In the genomic region with DNA sequence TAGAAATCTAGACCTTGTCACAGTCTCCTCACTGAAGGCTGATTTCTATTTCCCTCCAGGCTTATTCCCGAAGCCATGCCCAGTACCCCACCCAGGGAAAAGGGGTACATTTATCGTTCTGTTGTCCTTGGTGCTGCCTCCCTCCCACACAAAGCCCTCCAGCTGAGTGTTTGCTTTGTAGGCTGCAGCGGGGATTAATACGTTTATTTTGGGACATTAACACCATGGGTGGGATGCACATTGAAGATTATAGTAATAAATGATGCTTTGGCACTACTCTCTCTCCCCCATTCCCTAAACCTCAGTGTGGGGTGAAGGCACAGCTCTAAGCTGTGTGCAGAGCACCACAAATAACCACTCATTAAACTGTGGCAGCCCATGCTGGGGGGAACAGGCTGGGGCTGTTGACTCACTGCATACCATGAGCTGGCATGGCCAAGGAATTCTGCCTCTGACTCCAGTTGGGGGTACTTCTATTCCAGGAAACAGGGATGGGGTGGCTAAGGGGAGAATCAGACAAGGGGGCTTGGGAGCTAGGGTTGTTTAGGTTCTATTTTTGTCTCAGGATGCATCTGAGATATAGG, we compare ENCODE assay signal across 20 cellular contexts. TPM values are rescaled to one million over a fixed set of nuclear protein-coding genes. Genes with fewer than 3 reads are reported as not detected.
DNase-seq lines count a peak whose midpoint lies in the region; ATAC-seq and TF ChIP-seq lines count a peak whose summit lies in the region.
"Had no signal": no experiment of that assay in that cellular context is flagged by ENCODE, and none has a peak within 500 bp of the region (broad histone marks: within the 10 kb centered on the region; RNA-seq: fewer than 3 reads in every experiment).

No MANE protein-coding gene starts in this region.

- TF ChIP-seq CTCF in chondrocyte (IDR thresholded peaks at IDR 0.05): no peak
- TF ChIP-seq CTCF in BE2C (IDR thresholded peaks at IDR 0.05; ENCODE audit: low read depth, low read length): no peak

- H3K27ac Mint-ChIP-seq in chondrocyte (ENCODE audit: unreplicated experiment): peak overlapping the region; percentile 80
- H3K27ac Mint-ChIP-seq in activated naive CD8-positive, alpha-beta T cell treated with anti-CD3 and anti-CD28 coated beads, Interleukin-2, amount 50 U/mL, for 24 hours: no peak overlapping the region
- H3K27ac Mint-ChIP-seq: activated CD8-positive, alpha-beta T cell treated with anti-CD3 and anti-CD28 coated beads for 36 hours; activated T-cell treated with anti-CD3 and anti-CD28 coated beads, Interleukin-2, amount 50 U/mL, for 72 hours had no signal

- ATAC-seq in stimulated activated naive CD8-positive, alpha-beta T cell treated with anti-CD3 and anti-CD28 coated beads, Interleukin-15, Interleukin-2, amounts not matched to agents 100 U/mL and 50 U/mL, for 24 hours: no peak
- no peak for ATAC-seq in GM18517 (IDR thresholded peaks at IDR 0.05; ENCODE audit: unreplicated experiment)
- ATAC-seq in activated naive CD8-positive, alpha-beta T cell treated with anti-CD3 and anti-CD28 coated beads, Interleukin-2, amount 50 U/mL, for 24 hours: no peak
- ATAC-seq: activated CD8-positive, alpha-beta T cell treated with anti-CD3 and anti-CD28 coated beads for 36 hours; activated T-cell treated with anti-CD3 and anti-CD28 coated beads, Interleukin-2, amount 50 U/mL, for 72 hours; left colon had no signal

- peaks cover 10% of the 10 kb centered on the region for H3K27me3 ChIP-seq in BE2C
- H3K27me3 ChIP-seq: Peyer's patch had no signal

- H3K4me3 Mint-ChIP-seq in chondrocyte (ENCODE audit: unreplicated experiment): no peak overlapping the region
- no peak overlapping the region for H3K4me3 Mint-ChIP-seq in activated naive CD8-positive, alpha-beta T cell treated with anti-CD3 and anti-CD28 coated beads, Interleukin-2, amount 50 U/mL, for 24 hours
- H3K4me3 Mint-ChIP-seq: activated CD8-positive, alpha-beta T cell treated with anti-CD3 and anti-CD28 coated beads for 36 hours; activated T-cell treated with anti-CD3 and anti-CD28 coated beads, Interleukin-2, amount 50 U/mL, for 72 hours; central memory CD8-positive, alpha-beta T cell had no signal

- DNase-seq in Daoy (ENCODE audit: low read depth): peak; percentile 71
- DNase-seq in LHCN-M2 (ENCODE audit: low read depth): peak; percentile 28
- no peak for DNase-seq in chondrocyte (ENCODE audit: low spot score)
- DNase-seq in renal cortical epithelial cell (ENCODE audit: low read depth): peak; percentile 68
- no peak for DNase-seq in stimulated activated naive CD8-positive, alpha-beta T cell treated with anti-CD3 and anti-CD28 coated beads, Interleukin-15, Interleukin-2, amounts not matched to agents 100 U/mL and 50 U/mL, for 24 hours
- no peak for DNase-seq in activated naive CD8-positive, alpha-beta T cell treated with anti-CD3 and anti-CD28 coated beads, Interleukin-2, amount 50 U/mL, for 24 hours
- DNase-seq in BE2C: no peak
- DNase-seq: activated CD8-positive, alpha-beta T cell treated with anti-CD3 and anti-CD28 coated beads for 36 hours; activated T-cell treated with anti-CD3 and anti-CD28 coated beads, Interleukin-2, amount 50 U/mL, for 72 hours; effector memory CD4-positive, alpha-beta T cell; Kasumi-1; left colon; NCI-H1436; NCI-H526; Peyer's patch; tibial artery had no signal

- no peaks in the 10 kb centered on the region for H3K36me3 ChIP-seq in BE2C
- H3K36me3 ChIP-seq: Peyer's patch, tibial artery had no signal

- no peaks in the 10 kb centered on the region for H3K4me1 ChIP-seq in BE2C
- H3K4me1 ChIP-seq: parathyroid adenoma, tibial artery had no signal

- no peaks in the 10 kb centered on the region for H3K36me3 Mint-ChIP-seq in chondrocyte (ENCODE audit: low read depth)
- no peaks in the 10 kb centered on the region for H3K36me3 Mint-ChIP-seq in activated naive CD8-positive, alpha-beta T cell treated with anti-CD3 and anti-CD28 coated beads, Interleukin-2, amount 50 U/mL, for 24 hours (ENCODE audit: low read depth)

- no peak overlapping the region for H3K4me3 ChIP-seq in BE2C (ENCODE audit: low read depth, low read length)
- H3K4me3 ChIP-seq: Peyer's patch, tibial artery had no signal

- H3K27me3 Mint-ChIP-seq in chondrocyte (ENCODE audit: low read depth): peaks cover 9% of the 10 kb centered on the region
- peaks cover 21% of the 10 kb centered on the region for H3K27me3 Mint-ChIP-seq in activated naive CD8-positive, alpha-beta T cell treated with anti-CD3 and anti-CD28 coated beads, Interleukin-2, amount 50 U/mL, for 24 hours

- no peaks in the 10 kb centered on the region for H3K9me3 Mint-ChIP-seq in chondrocyte (ENCODE audit: low read depth)
- H3K9me3 Mint-ChIP-seq in activated naive CD8-positive, alpha-beta T cell treated with anti-CD3 and anti-CD28 coated beads, Interleukin-2, amount 50 U/mL, for 24 hours: no peaks in the 10 kb centered on the region
- H3K9me3 Mint-ChIP-seq: activated CD8-positive, alpha-beta T cell treated with anti-CD3 and anti-CD28 coated beads for 36 hours; activated T-cell treated with anti-CD3 and anti-CD28 coated beads, Interleukin-2, amount 50 U/mL, for 72 hours; central memory CD8-positive, alpha-beta T cell had no signal

- peaks cover 19% of the 10 kb centered on the region for H3K4me1 Mint-ChIP-seq in chondrocyte (ENCODE audit: low read depth)
- H3K4me1 Mint-ChIP-seq in activated naive CD8-positive, alpha-beta T cell treated with anti-CD3 and anti-CD28 coated beads, Interleukin-2, amount 50 U/mL, for 24 hours: no peaks in the 10 kb centered on the region
- H3K4me1 Mint-ChIP-seq: central memory CD8-positive, alpha-beta T cell had no signal

- no peaks in the 10 kb centered on the region for H3K9me3 ChIP-seq in BE2C
- H3K9me3 ChIP-seq: Peyer's patch, tibial artery had no signal

RNA-seq across cellular contexts. Expression of a gene that starts 7.6 kb away (rescaled TPM):
- 0.06 TPM in 1 of 2 replicates, not detected in the other for total RNA-seq in Daoy (2014; rRNA removed; shearing (Covaris generic))
- total RNA-seq in LHCN-M2 (2014; rRNA removed): 0.17 TPM in 1 of 2 replicates, not detected in the other
- not detected for polyA plus RNA-seq in LHCN-M2 (2012)
- total RNA-seq in chondrocyte: 0.23 to 0.35 TPM in 2 of 3 replicates, not detected in the other
- 0.30 TPM in 1 of 2 replicates, not detected in the other for total RNA-seq in renal cortical epithelial cell
- polyA plus RNA-seq in BE2C (2012; ENCODE audit: insufficient read depth, insufficient read length, low read depth): 0.31 TPM
- total RNA-seq: mononuclear cell, Peyer's patch had no signal

RNA-seq across cellular contexts. Expression of a gene that starts 28.2 kb away (rescaled TPM):
- total RNA-seq in Daoy (2014; rRNA removed; shearing (Covaris generic)): not detected in 2 replicates
- total RNA-seq in LHCN-M2 (2014; rRNA removed) (not detected in 2 replicates), chondrocyte (not detected in 3 replicates), renal cortical epithelial cell (not detected in 2 replicates)
- 0.30 TPM for polyA plus RNA-seq in LHCN-M2 (2012)
- polyA plus RNA-seq in BE2C (2012; ENCODE audit: insufficient read depth, insufficient read length, low read depth): 4.2 TPM
- total RNA-seq: activated CD8-positive, alpha-beta T cell treated with anti-CD3 and anti-CD28 coated beads for 36 hours; activated T-cell treated with anti-CD3 and anti-CD28 coated beads, Interleukin-2, amount 50 U/mL, for 72 hours had no signal

RNA-seq across cellular contexts. Expression of a gene that starts 40.3 kb away (rescaled TPM):
- total RNA-seq in Daoy (2014; rRNA removed; shearing (Covaris generic)): 11.8 and 13.6 TPM in 2 replicates
- 9.8 and 12.6 TPM in 2 replicates for total RNA-seq in LHCN-M2 (2014; rRNA removed)
- polyA plus RNA-seq in LHCN-M2 (2012): 12.3 TPM
- total RNA-seq in chondrocyte: 9.4 to 15.8 TPM (median 10.0 TPM) in 3 replicates
- 16.5 and 17.4 TPM in 2 replicates for total RNA-seq in renal cortical epithelial cell
- 38.9 TPM for polyA plus RNA-seq in BE2C (2012; ENCODE audit: insufficient read depth, insufficient read length, low read depth)

RNA-seq across cellular contexts. Expression of a gene that starts 42.8 kb away (rescaled TPM):
- not detected in 2 replicates for total RNA-seq in Daoy (2014; rRNA removed; shearing (Covaris generic))
- not detected in 2 replicates for total RNA-seq in LHCN-M2 (2014; rRNA removed)
- not detected for polyA plus RNA-seq in LHCN-M2 (2012)
- total RNA-seq in chondrocyte: not detected in 3 replicates
- not detected in 2 replicates for total RNA-seq in renal cortical epithelial cell
- not detected for polyA plus RNA-seq in BE2C (2012; ENCODE audit: insufficient read depth, insufficient read length, low read depth)
- total RNA-seq: activated CD8-positive, alpha-beta T cell treated with anti-CD3 and anti-CD28 coated beads for 36 hours; activated T-cell treated with anti-CD3 and anti-CD28 coated beads, Interleukin-2, amount 50 U/mL, for 72 hours; left colon; mononuclear cell; Peyer's patch had no signal

RNA-seq across cellular contexts. Expression of a gene that starts 43.6 kb away (rescaled TPM):
- total RNA-seq in Daoy (2014; rRNA removed; shearing (Covaris generic)): 0.57 TPM in 1 of 2 replicates, not detected in the other
- total RNA-seq in LHCN-M2 (2014; rRNA removed): 10.7 TPM in 2 replicates
- polyA plus RNA-seq in LHCN-M2 (2012): 3.9 TPM
- total RNA-seq in chondrocyte: 0.31 to 0.45 TPM (median 0.41 TPM) in 3 replicates
- 0.45 and 1.4 TPM in 2 replicates for total RNA-seq in renal cortical epithelial cell
- polyA plus RNA-seq in BE2C (2012; ENCODE audit: insufficient read depth, insufficient read length, low read depth): 7.0 TPM

Comparison
In these comparisons a context has a peak if more than half of its experiments do, and no peak if none do; other contexts are left out.
1. DNase-seq: peak in Daoy (single experiment), LHCN-M2 (single experiment) and renal cortical epithelial cell (single experiment); none in chondrocyte (single experiment), stimulated activated naive CD8-positive, alpha-beta T cell treated with anti-CD3 and anti-CD28 coated beads, Interleukin-15, Interleukin-2, amounts not matched to agents 100 U/mL and 50 U/mL, for 24 hours (single experiment), activated naive CD8-positive, alpha-beta T cell treated with anti-CD3 and anti-CD28 coated beads, Interleukin-2, amount 50 U/mL, for 24 hours (single experiment) and BE2C (single experiment).